22 cellular contexts compared by ENCODE assay signal in genomic region chr10:71137701-71138100, GRCh38.
"Had no signal": no experiment of that assay in that cellular context is flagged by ENCODE, and none has a peak within 500 bp of the region (broad histone marks: within the 10 kb centered on the region; RNA-seq: fewer than 3 reads in every experiment).

No MANE protein-coding gene starts in this region.

- H3K27ac ChIP-seq: adrenal gland, body of pancreas had no signal

- H3K36me3 ChIP-seq: adrenal gland had no signal

- H3K27me3 ChIP-seq: adrenal gland, body of pancreas had no signal

- H3K9me3 ChIP-seq: adrenal gland, body of pancreas had no signal

- H3K4me3 ChIP-seq: adrenal gland, body of pancreas had no signal

- ATAC-seq: activated CD4-positive, alpha-beta T cell treated with anti-CD3 and anti-CD28 coated beads for 36 hours; activated CD8-positive, alpha-beta memory T cell treated with anti-CD3 and anti-CD28 coated beads, Interleukin-2, amount 10 ng/mL, durations not matched to agents 7 days and 5 days; activated CD8-positive, alpha-beta T cell treated with anti-CD3 and anti-CD28 coated beads, Interleukin-2, amount 10 ng/mL, durations not matched to agents 7 days and 5 days; activated naive CD8-positive, alpha-beta T cell treated with anti-CD3 and anti-CD28 coated beads, Interleukin-2, amount 50 U/mL, for 24 hours; body of pancreas; esophagus mucosa had no signal

- H3K4me1 ChIP-seq: adrenal gland, body of pancreas had no signal

- DNase-seq: activated CD4-positive, alpha-beta memory T cell treated with anti-CD3 and anti-CD28 coated beads for 36 hours; activated CD4-positive, alpha-beta T cell treated with anti-CD3 and anti-CD28 coated beads for 36 hours; activated CD4-positive, alpha-beta T cell treated with anti-CD3 and anti-CD28 coated beads, Interleukin-2, amount 10 ng/mL, durations not matched to agents 24 days and 14 days; activated CD4-positive, CD25-positive, alpha-beta regulatory T cell; activated CD4-positive, CD25-positive, alpha-beta regulatory T cell treated with anti-CD3 and anti-CD28 coated beads, Interleukin-2, amount 50 U/mL, for 72 hours; activated CD8-positive, alpha-beta memory T cell treated with anti-CD3 and anti-CD28 coated beads, Interleukin-2, amount 50 U/mL, for 4 hours; activated CD8-positive, alpha-beta T cell treated with anti-CD3 and anti-CD28 coated beads, Interleukin-2, amount 10 ng/mL, durations not matched to agents 7 days and 5 days; activated effector memory CD4-positive, alpha-beta T cell treated with anti-CD3 and anti-CD28 coated beads, Interleukin-2, amount 50 U/mL, for 16 hours; activated naive CD4-positive, alpha-beta T cell treated with anti-CD3 and anti-CD28 coated beads for 36 hours; activated naive CD8-positive, alpha-beta T cell treated with anti-CD3 and anti-CD28 coated beads for 36 hours; activated naive CD8-positive, alpha-beta T cell treated with anti-CD3 and anti-CD28 coated beads, Interleukin-2, amount 50 U/mL, for 24 hours; activated T-cell treated with anti-CD3 and anti-CD28 coated beads, Interleukin-2, amount 50 U/mL, for 1 hour; activated T-cell treated with anti-CD3 and anti-CD28 coated beads, Interleukin-2, amount 50 U/mL, for 48 hours; aorta; effector memory CD4-positive, alpha-beta T cell; endodermal cell; foreskin fibroblast; T-helper 2 cell had no signal
